1 cellular context compared by ENCODE assay signal in the genomic region with DNA sequence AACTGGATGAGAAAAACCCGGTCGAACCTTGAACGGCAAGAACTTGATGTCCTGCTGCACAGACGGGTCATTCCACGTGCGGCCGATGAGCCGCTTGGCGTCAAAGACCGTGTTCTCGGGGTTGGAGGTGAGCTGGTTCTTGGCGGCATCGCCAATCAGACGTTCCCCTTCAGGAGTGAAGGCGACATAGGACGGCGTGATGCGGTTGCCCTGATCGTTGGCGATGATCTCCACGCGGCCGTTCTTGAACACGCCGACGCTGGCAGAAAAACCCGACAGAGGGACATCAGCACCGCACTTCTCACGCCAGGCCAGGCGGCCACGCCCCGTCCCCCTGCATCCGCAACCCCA.
TF ChIP-seq lines count a peak whose summit lies in the region.

No MANE protein-coding gene starts in this region.

TF ChIP-seq in endothelial cell of umbilical vein, 7 proteins besides CTCF, POLR2A, EP300 and RAD21:
- TF ChIP-seq GATA2 (IDR thresholded peaks at IDR 0.05; ENCODE audit: insufficient read depth, insufficient read length, low read depth, low read length): no peak
- TF ChIP-seq, protein P1, sequence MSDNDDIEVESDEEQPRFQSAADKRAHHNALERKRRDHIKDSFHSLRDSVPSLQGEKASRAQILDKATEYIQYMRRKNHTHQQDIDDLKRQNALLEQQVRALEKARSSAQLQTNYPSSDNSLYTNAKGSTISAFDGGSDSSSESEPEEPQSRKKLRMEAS (IDR thresholded peaks at IDR 0.05; ENCODE audit: insufficient read depth, insufficient read length): peak; percentile 23
